ENCODE assay signal across 1 cellular context in the genomic region with DNA sequence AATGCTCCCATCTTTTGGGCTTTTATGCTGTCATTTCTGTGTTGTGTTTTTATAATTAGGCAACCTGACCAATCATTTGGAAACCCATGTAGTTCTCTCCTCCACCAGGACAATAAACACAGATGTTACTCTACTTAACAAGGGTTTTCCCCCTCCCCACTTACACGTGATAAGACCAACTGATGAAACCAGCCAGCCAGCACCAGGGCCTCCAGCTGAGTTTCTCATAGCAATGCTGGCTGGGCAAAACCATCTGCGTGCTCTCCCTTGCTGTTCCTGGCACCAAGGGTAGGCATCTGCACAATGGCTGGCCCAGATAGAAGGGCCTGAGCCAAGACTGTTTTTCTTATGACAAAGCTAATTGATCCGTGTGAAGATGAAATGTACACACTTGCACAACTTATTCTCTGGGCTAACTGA.
TF ChIP-seq lines count a peak whose summit lies in the region.

No MANE protein-coding gene starts in this region.

TF ChIP-seq in GM12878, 131 proteins besides CTCF, POLR2A, EP300 and RAD21 (continued from another document):
- TF ChIP-seq SRF (IDR thresholded peaks at IDR 0.05; ENCODE audit: low read depth in 2 of 2, low read length in 2 of 2) (no peak), ZZZ3 (IDR thresholded peaks at IDR 0.05; ENCODE audit: control insufficient read depth, insufficient read length, low read depth) (no peak), ZNF217 (IDR thresholded peaks at IDR 0.05) (peak; percentile 73), ATF7 (IDR thresholded peaks at IDR 0.05; ENCODE audit: low read depth) (peak; percentile 73), NRF1 (conservative IDR thresholded peaks at IDR 0.05; ENCODE audit: low read depth, low read length) (no peak)
- TF ChIP-seq, protein P1, sequence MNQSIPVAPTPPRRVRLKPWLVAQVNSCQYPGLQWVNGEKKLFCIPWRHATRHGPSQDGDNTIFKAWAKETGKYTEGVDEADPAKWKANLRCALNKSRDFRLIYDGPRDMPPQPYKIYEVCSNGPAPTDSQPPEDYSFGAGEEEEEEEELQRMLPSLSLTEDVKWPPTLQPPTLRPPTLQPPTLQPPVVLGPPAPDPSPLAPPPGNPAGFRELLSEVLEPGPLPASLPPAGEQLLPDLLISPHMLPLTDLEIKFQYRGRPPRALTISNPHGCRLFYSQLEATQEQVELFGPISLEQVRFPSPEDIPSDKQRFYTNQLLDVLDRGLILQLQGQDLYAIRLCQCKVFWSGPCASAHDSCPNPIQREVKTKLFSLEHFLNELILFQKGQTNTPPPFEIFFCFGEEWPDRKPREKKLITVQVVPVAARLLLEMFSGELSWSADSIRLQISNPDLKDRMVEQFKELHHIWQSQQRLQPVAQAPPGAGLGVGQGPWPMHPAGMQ (IDR thresholded peaks at IDR 0.05; ENCODE audit: borderline replicate concordance) = no peak
